ENCODE assay signal across 8 cellular contexts in the genomic region with DNA sequence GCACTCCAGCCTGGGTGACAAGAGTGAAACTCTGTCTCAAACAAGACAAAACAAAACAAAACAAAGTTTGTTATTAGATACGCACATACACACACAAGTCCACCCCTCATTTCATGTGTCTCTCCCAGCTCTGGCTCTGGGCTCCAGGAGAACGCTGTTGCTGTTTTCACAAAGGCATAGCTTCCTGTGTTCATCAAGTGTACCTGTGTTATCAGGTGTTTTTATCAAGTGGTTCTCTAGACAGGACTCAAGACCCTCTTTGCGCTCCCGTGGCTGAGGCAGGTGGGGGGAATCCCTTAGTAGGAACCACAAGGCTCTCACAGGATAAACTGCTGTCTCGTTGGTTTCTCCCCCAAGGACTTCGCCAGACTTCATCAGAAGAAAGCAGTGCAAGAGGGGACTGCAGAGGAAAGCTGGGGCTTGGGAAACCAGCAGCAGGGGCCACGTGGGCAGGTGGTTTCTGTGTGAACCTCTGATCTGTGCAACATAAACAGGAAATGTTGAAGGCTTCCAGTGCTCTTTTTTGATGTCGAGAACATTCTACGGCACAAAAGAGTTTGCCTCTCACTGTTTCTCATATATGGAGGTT. TPM values are rescaled to one million over a fixed set of nuclear protein-coding genes. Genes with fewer than 3 reads are reported as not detected.
DNase-seq lines count a peak whose midpoint lies in the region; ATAC-seq and TF ChIP-seq lines count a peak whose summit lies in the region.

No MANE protein-coding gene starts in this region.

- WGBS in lung, 2 donors = 19 to 31% methylated on average over 9 of the region's 9 CpGs
- WGBS in transverse colon (ENCODE audit: low coverage in 1 of 2), 2 donors = 47 to 49% methylated on average over 2 to 9 of the region's 9 CpGs

- no peaks in the 10 kb centered on the region for H3K27me3 ChIP-seq in lung (ENCODE audit: control insufficient read depth, insufficient read depth)
- no peaks in the 10 kb centered on the region for H3K27me3 ChIP-seq in transverse colon

- no peak overlapping the region for H3K27ac ChIP-seq in lung (ENCODE audit: low read depth in 1 of 2, low read length in 1 of 2)
- peak overlapping the region; percentile 38 to 71 (median 65) for H3K27ac ChIP-seq in transverse colon

- H3K9me3 ChIP-seq in lung (ENCODE audit: control insufficient read depth in 2 of 2, insufficient read depth in 1 of 2, low read length in 1 of 2) = no peaks in the 10 kb centered on the region
- no peaks in the 10 kb centered on the region for H3K9me3 ChIP-seq in transverse colon

- TF ChIP-seq EP300 in transverse colon (IDR thresholded peaks at IDR 0.05; ENCODE audit: low read depth) = no peak

- H3K36me3 ChIP-seq in lung (ENCODE audit: control insufficient read depth in 2 of 2, insufficient read depth in 2 of 2, low read length in 2 of 2) = no peaks in the 10 kb centered on the region
- H3K36me3 ChIP-seq in transverse colon = no peaks in the 10 kb centered on the region

- TF ChIP-seq POLR2A in transverse colon (IDR thresholded peaks at IDR 0.05) = no peak

- in situ Hi-C loops in transverse colon (cut with MboI; ENCODE audit: low pct_ligation_motif_present in 1 of 4, low pct_unique_long_range_greater_than_20kb in 1 of 4, low sequenced_read_pairs in 3 of 4) = loop anchor here in 3 of 4 donors (25.0 kb wide), 2 partner anchors 863 to 888 kb away; a partner anchor contains a TSS

- DNase-seq in activated CD8-positive, alpha-beta memory T cell treated with anti-CD3 and anti-CD28 coated beads for 24 hours = peak; percentile 84
- DNase-seq in lung (ENCODE audit: low spot score) = no peak
- peak; percentile 72 for DNase-seq in transverse colon
- DNase-seq in NCI-H2081 (lab: John Stamatoyannopoulos, UW) = no peak
- DNase-seq in KG1 (lab: John Stamatoyannopoulos, UW) = no peak

- H3K4me3 ChIP-seq in lung (no peak overlapping the region), transverse colon (no peak overlapping the region)

- TF ChIP-seq CTCF in lung (IDR thresholded peaks at IDR 0.05; ENCODE audit: control extremely low read depth, extremely low read depth) (no peak), transverse colon (IDR thresholded peaks at IDR 0.05) (no peak)

- H3K4me1 ChIP-seq in lung (ENCODE audit: control insufficient read depth in 2 of 2, insufficient read depth in 2 of 2, low read length in 2 of 2) (peaks cover 4 to 6% of the 10 kb centered on the region in 2 donors), transverse colon (peaks cover 17 to 59% (median 40%) of the 10 kb centered on the region in 4 donors)

- peak; percentile 86 for ATAC-seq in GM18498 (IDR thresholded peaks at IDR 0.05; ENCODE audit: unreplicated experiment)
- ATAC-seq in HG03066 (IDR thresholded peaks at IDR 0.05; ENCODE audit: low read depth, unreplicated experiment) = peak; percentile 80
- peak; percentile 38 for ATAC-seq in lung (ENCODE audit: insufficient read depth, low FRiP score)
- no peak for ATAC-seq in SK-N-SH treated with all-trans-retinoic acid at 6 μM for 48 hours

- intact Hi-C loops in transverse colon (cut with DNase I; ENCODE audit: low total_unique reads) = loop anchor here (10.0 kb wide), 1 partner anchor 865 kb away; a partner anchor contains a TSS

TF ChIP-seq in SK-N-SH treated with all-trans-retinoic acid at 6 μM for 48 hours, 23 proteins besides CTCF, POLR2A, EP300 and RAD21 (continues in another document):
- TF ChIP-seq ZNF70 (CRISPR knock-in tag; IDR thresholded peaks at IDR 0.05) (no peak), GLIS3 (CRISPR knock-in tag; IDR thresholded peaks at IDR 0.05) (no peak), CSDC2 (CRISPR knock-in tag; IDR thresholded peaks at IDR 0.05) (no peak), ZNF8 (CRISPR knock-in tag; IDR thresholded peaks at IDR 0.05) (no peak), ZFP3 (CRISPR knock-in tag; IDR thresholded peaks at IDR 0.05) (no peak), ZFP30 (CRISPR knock-in tag; IDR thresholded peaks at IDR 0.05) (no peak), ZNF565 (CRISPR knock-in tag; conservative IDR thresholded peaks at IDR 0.05; ENCODE audit: low read depth) (no peak), ISL1 (CRISPR knock-in tag; IDR thresholded peaks at IDR 0.05) (no peak), OSR1 (CRISPR knock-in tag; IDR thresholded peaks at IDR 0.05) (no peak)
- TF ChIP-seq, protein P1, sequence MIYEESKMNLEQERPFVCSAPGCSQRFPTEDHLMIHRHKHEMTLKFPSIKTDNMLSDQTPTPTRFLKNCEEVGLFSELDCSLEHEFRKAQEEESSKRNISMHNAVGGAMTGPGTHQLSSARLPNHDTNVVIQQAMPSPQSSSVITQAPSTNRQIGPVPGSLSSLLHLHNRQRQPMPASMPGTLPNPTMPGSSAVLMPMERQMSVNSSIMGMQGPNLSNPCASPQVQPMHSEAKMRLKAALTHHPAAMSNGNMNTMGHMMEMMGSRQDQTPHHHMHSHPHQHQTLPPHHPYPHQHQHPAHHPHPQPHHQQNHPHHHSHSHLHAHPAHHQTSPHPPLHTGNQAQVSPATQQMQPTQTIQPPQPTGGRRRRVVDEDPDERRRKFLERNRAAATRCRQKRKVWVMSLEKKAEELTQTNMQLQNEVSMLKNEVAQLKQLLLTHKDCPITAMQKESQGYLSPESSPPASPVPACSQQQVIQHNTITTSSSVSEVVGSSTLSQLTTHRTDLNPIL (CRISPR knock-in tag; IDR thresholded peaks at IDR 0.05; ENCODE audit: low read depth) = no peak
- TF ChIP-seq, protein P2, sequence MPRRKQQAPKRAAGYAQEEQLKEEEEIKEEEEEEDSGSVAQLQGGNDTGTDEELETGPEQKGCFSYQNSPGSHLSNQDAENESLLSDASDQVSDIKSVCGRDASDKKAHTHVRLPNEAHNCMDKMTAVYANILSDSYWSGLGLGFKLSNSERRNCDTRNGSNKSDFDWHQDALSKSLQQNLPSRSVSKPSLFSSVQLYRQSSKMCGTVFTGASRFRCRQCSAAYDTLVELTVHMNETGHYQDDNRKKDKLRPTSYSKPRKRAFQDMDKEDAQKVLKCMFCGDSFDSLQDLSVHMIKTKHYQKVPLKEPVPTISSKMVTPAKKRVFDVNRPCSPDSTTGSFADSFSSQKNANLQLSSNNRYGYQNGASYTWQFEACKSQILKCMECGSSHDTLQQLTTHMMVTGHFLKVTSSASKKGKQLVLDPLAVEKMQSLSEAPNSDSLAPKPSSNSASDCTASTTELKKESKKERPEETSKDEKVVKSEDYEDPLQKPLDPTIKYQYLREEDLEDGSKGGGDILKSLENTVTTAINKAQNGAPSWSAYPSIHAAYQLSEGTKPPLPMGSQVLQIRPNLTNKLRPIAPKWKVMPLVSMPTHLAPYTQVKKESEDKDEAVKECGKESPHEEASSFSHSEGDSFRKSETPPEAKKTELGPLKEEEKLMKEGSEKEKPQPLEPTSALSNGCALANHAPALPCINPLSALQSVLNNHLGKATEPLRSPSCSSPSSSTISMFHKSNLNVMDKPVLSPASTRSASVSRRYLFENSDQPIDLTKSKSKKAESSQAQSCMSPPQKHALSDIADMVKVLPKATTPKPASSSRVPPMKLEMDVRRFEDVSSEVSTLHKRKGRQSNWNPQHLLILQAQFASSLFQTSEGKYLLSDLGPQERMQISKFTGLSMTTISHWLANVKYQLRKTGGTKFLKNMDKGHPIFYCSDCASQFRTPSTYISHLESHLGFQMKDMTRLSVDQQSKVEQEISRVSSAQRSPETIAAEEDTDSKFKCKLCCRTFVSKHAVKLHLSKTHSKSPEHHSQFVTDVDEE (CRISPR knock-in tag; IDR thresholded peaks at IDR 0.05) = no peak
- TF ChIP-seq, protein P3, sequence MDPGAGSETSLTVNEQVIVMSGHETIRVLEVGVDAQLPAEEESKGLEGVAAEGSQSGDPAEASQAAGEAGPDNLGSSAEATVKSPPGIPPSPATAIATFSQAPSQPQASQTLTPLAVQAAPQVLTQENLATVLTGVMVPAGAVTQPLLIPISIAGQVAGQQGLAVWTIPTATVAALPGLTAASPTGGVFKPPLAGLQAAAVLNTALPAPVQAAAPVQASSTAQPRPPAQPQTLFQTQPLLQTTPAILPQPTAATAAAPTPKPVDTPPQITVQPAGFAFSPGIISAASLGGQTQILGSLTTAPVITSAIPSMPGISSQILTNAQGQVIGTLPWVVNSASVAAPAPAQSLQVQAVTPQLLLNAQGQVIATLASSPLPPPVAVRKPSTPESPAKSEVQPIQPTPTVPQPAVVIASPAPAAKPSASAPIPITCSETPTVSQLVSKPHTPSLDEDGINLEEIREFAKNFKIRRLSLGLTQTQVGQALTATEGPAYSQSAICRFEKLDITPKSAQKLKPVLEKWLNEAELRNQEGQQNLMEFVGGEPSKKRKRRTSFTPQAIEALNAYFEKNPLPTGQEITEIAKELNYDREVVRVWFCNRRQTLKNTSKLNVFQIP (CRISPR knock-in tag; IDR thresholded peaks at IDR 0.05; ENCODE audit: borderline replicate concordance, low read depth) = no peak
- TF ChIP-seq, protein P4, sequence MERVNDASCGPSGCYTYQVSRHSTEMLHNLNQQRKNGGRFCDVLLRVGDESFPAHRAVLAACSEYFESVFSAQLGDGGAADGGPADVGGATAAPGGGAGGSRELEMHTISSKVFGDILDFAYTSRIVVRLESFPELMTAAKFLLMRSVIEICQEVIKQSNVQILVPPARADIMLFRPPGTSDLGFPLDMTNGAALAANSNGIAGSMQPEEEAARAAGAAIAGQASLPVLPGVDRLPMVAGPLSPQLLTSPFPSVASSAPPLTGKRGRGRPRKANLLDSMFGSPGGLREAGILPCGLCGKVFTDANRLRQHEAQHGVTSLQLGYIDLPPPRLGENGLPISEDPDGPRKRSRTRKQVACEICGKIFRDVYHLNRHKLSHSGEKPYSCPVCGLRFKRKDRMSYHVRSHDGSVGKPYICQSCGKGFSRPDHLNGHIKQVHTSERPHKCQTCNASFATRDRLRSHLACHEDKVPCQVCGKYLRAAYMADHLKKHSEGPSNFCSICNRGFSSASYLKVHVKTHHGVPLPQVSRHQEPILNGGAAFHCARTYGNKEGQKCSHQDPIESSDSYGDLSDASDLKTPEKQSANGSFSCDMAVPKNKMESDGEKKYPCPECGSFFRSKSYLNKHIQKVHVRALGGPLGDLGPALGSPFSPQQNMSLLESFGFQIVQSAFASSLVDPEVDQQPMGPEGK (CRISPR knock-in tag; IDR thresholded peaks at IDR 0.05; ENCODE audit: borderline replicate concordance) = no peak

RNA-seq across cellular contexts. Expression of a gene that starts 6.9 kb away (rescaled TPM):
- 10 to 100 TPM; 55.9 to 77.0 TPM for total RNA-seq in lung
- polyA plus RNA-seq in lung = 10 to 100 TPM; 26.2 to 37.1 TPM
- 100 to 1,000 TPM in 1 of 4 donors, 10 to 100 TPM in 3; 50.7 to 143 (median 59.4) TPM for total RNA-seq in transverse colon

RNA-seq across cellular contexts. Expression of a gene that starts 33.7 kb away (rescaled TPM):
- total RNA-seq in lung (10 to 100 TPM in 1 of 2 donors, 1 to 10 TPM in 1; 4.7 to 15.6 TPM), transverse colon (100 to 1,000 TPM in 1 of 4 donors, 10 to 100 TPM in 2, 1 to 10 TPM in 1; 3.4 to 118 (median 46.1) TPM)
- 10 to 100 TPM; 27.0 to 85.8 TPM for polyA plus RNA-seq in lung

Comparison
In these comparisons a context has a peak if more than half of its experiments do, and no peak if none do; other contexts are left out.
1. DNase-seq: peak in activated CD8-positive, alpha-beta memory T cell treated with anti-CD3 and anti-CD28 coated beads for 24 hours (single experiment) and transverse colon (single experiment); none in lung (single experiment), NCI-H2081 (0 of 2) and KG1 (single experiment).
2. H3K27ac ChIP-seq: peak in transverse colon (4 of 4); none in lung (0 of 2).